ENCODE assay signal across 2 cellular contexts in the genomic region with DNA sequence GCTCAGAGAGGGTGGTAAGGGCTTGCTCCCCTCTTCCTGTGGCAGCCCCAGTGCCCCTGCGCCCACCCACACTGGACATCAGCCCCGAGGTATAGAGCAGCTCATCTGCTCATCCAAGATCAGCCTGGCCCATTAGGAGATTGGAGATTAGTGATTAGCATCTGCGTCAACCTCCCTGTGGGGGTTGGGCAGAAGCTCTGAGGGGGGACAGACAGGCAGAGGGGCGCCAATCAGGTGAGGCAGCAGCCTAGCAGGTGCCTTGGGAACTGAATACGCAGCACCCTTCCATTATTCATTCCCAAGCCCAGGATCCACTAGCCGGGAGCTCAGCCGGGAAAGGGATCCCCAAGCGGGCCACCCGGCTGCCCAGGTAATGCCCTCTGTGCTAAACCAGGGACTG.
TF ChIP-seq lines count a peak whose summit lies in the region.

No MANE protein-coding gene starts in this region.

TF ChIP-seq in SK-N-SH, 30 proteins besides CTCF, POLR2A, EP300 and RAD21:
- no peak for TF ChIP-seq POLR2AphosphoS5 (IDR thresholded peaks at IDR 0.05; ENCODE audit: low read depth, low read length)
- TF ChIP-seq NFIC (IDR thresholded peaks at IDR 0.05; ENCODE audit: borderline replicate concordance), result no peak
- TF ChIP-seq TEAD4 (IDR thresholded peaks at IDR 0.05; ENCODE audit: borderline replicate concordance, insufficient read depth), result no peak
TF ChIP-seq in SK-N-SH: peak in this region for 0.

TF ChIP-seq in SK-N-SH treated with all-trans-retinoic acid at 6 μM for 48 hours, 23 proteins besides CTCF, POLR2A, EP300 and RAD21:
- TF ChIP-seq, protein P1, sequence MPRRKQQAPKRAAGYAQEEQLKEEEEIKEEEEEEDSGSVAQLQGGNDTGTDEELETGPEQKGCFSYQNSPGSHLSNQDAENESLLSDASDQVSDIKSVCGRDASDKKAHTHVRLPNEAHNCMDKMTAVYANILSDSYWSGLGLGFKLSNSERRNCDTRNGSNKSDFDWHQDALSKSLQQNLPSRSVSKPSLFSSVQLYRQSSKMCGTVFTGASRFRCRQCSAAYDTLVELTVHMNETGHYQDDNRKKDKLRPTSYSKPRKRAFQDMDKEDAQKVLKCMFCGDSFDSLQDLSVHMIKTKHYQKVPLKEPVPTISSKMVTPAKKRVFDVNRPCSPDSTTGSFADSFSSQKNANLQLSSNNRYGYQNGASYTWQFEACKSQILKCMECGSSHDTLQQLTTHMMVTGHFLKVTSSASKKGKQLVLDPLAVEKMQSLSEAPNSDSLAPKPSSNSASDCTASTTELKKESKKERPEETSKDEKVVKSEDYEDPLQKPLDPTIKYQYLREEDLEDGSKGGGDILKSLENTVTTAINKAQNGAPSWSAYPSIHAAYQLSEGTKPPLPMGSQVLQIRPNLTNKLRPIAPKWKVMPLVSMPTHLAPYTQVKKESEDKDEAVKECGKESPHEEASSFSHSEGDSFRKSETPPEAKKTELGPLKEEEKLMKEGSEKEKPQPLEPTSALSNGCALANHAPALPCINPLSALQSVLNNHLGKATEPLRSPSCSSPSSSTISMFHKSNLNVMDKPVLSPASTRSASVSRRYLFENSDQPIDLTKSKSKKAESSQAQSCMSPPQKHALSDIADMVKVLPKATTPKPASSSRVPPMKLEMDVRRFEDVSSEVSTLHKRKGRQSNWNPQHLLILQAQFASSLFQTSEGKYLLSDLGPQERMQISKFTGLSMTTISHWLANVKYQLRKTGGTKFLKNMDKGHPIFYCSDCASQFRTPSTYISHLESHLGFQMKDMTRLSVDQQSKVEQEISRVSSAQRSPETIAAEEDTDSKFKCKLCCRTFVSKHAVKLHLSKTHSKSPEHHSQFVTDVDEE (CRISPR knock-in tag; IDR thresholded peaks at IDR 0.05), result no peak
